In the genomic region with DNA sequence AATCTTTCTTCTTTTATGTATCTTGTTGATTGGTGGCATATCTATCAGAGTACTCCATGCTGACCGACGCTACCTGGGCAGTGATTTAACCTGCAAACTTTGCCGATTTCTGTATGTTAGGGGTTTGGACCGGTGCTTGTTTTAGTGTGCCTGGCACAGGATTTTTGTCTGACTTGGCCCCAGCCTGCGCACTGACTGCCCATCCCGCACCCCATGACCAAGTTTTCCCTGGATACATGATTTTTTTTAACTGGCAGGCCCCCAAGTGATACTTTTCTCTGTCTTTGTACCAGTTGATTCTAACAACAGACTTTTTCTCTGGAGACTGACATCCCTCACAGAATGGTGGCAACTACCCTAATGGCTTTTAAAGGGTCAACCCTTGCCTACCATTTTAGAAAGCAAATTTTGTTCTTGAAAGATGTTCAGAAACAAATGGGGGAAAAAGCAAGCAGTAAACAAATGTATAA, we compare ENCODE assay signal across 9 cellular contexts.
DNase-seq lines count a peak whose midpoint lies in the region; ATAC-seq and TF ChIP-seq lines count a peak whose summit lies in the region.
"Had no signal": no experiment of that assay in that cellular context is flagged by ENCODE, and none has a peak within 500 bp of the region (broad histone marks: within the 10 kb centered on the region; RNA-seq: fewer than 3 reads in every experiment).

No MANE protein-coding gene starts in this region.

- intact Hi-C loops in heart left ventricle (cut with DNase I), result no loop called here
- intact Hi-C loops in lower lobe of right lung (cut with DNase I), result no loop called here
- intact Hi-C loops in thyroid gland (cut with DNase I), result no loop called here

- DNase-seq in heart left ventricle (no peak), right atrium auricular region (ENCODE audit: low spot score) (no peak), lower lobe of right lung (no peak), upper lobe of left lung (no peak), GM10266 (ENCODE audit: extremely low spot score) (no peak), germinal center (ENCODE audit: low spot score) (no peak), thyroid gland (no peak)
- DNase-seq in activated naive CD8-positive, alpha-beta T cell treated with anti-CD3 and anti-CD28 coated beads for 36 hours, result no peak

- TF ChIP-seq CTCF in heart left ventricle (IDR thresholded peaks at IDR 0.05), result no peak
- no peak for TF ChIP-seq CTCF in right atrium auricular region (IDR thresholded peaks at IDR 0.05)
- no peak for TF ChIP-seq CTCF in lower lobe of right lung (IDR thresholded peaks at IDR 0.05)
- TF ChIP-seq CTCF in upper lobe of left lung (IDR thresholded peaks at IDR 0.05), result no peak
- TF ChIP-seq CTCF in GM10266 (IDR thresholded peaks at IDR 0.05; ENCODE audit: control insufficient read depth, insufficient read depth, low read depth, missing control alignments), result no peak
- no peak for TF ChIP-seq CTCF in thyroid gland (IDR thresholded peaks at IDR 0.05)

- H3K27me3 ChIP-seq in heart left ventricle, result no peaks in the 10 kb centered on the region
- no peaks in the 10 kb centered on the region for H3K27me3 ChIP-seq in right atrium auricular region
- no peaks in the 10 kb centered on the region for H3K27me3 ChIP-seq in lower lobe of right lung (ENCODE audit: low read depth)
- no peaks in the 10 kb centered on the region for H3K27me3 ChIP-seq in upper lobe of left lung
- H3K27me3 ChIP-seq in thyroid gland, result no peaks in the 10 kb centered on the region

- no peaks in the 10 kb centered on the region for H3K27me3 Mint-ChIP-seq in activated naive CD8-positive, alpha-beta T cell treated with anti-CD3 and anti-CD28 coated beads for 36 hours
- H3K27me3 Mint-ChIP-seq: dendritic cell treated with granulocyte-macrophage colony-stimulating factor and Interleukin-4, amounts not matched to agents 40 ng/mL and 50 ng/mL, for 4 days had no signal

- WGBS in heart left ventricle, 4 donors, result 82 to 87% (median 84%) methylated on average over 6 of the region's 6 CpGs
- WGBS in upper lobe of left lung, 2 donors, result 86 to 88% methylated on average over 6 of the region's 6 CpGs
- 78 to 92% methylated on average over 6 of the region's 6 CpGs for WGBS in thyroid gland, 2 donors

- no peaks in the 10 kb centered on the region for H3K9me3 ChIP-seq in heart left ventricle
- no peaks in the 10 kb centered on the region for H3K9me3 ChIP-seq in right atrium auricular region
- no peaks in the 10 kb centered on the region for H3K9me3 ChIP-seq in lower lobe of right lung
- H3K9me3 ChIP-seq in upper lobe of left lung, result no peaks in the 10 kb centered on the region
- H3K9me3 ChIP-seq in thyroid gland, result no peaks in the 10 kb centered on the region

- H3K27ac ChIP-seq in heart left ventricle (peak overlapping the region in 4 of 12 donors; percentile 16 to 80 (median 26)), right atrium auricular region (no peak overlapping the region), lower lobe of right lung (peak overlapping the region; percentile 65), upper lobe of left lung (peak overlapping the region; percentile 44 to 76 (median 56)), thyroid gland (peak overlapping the region in 1 of 3 donors; percentile 33)

- TF ChIP-seq POLR2A in heart left ventricle (IDR thresholded peaks at IDR 0.05), result no peak
- TF ChIP-seq POLR2A in upper lobe of left lung (IDR thresholded peaks at IDR 0.05), result no peak
- TF ChIP-seq POLR2A in thyroid gland (IDR thresholded peaks at IDR 0.05), result no peak

- H3K4me1 ChIP-seq in heart left ventricle (peaks cover 0 to 15% (median 2%) of the 10 kb centered on the region in 12 donors), right atrium auricular region (peaks cover 0 to 16% of the 10 kb centered on the region in 2 donors), lower lobe of right lung (peaks cover 18% of the 10 kb centered on the region), upper lobe of left lung (peaks cover 5 to 16% (median 13%) of the 10 kb centered on the region in 4 donors), thyroid gland (peaks cover 0 to 8% of the 10 kb centered on the region in 2 donors)

- H3K36me3 ChIP-seq in heart left ventricle (no peaks in the 10 kb centered on the region), right atrium auricular region (no peaks in the 10 kb centered on the region), lower lobe of right lung (no peaks in the 10 kb centered on the region), upper lobe of left lung (no peaks in the 10 kb centered on the region), thyroid gland (no peaks in the 10 kb centered on the region)

- H3K4me3 ChIP-seq in heart left ventricle (peak overlapping the region in 7 of 12 donors; percentile 8 to 43 (median 16)), right atrium auricular region (peak overlapping the region in 1 of 2 donors; percentile 27), lower lobe of right lung (peak overlapping the region; percentile 22), upper lobe of left lung (peak overlapping the region in 1 of 4 donors; percentile 31), thyroid gland (replicated peaks in 1 of 3) (no peak overlapping the region)

- H3K4me3 Mint-ChIP-seq in activated naive CD8-positive, alpha-beta T cell treated with anti-CD3 and anti-CD28 coated beads for 36 hours, result peak overlapping the region; percentile 67
- H3K4me3 Mint-ChIP-seq: dendritic cell treated with granulocyte-macrophage colony-stimulating factor and Interleukin-4, amounts not matched to agents 40 ng/mL and 50 ng/mL, for 4 days had no signal

- ATAC-seq in heart left ventricle (no peak), lower lobe of right lung (no peak), upper lobe of left lung (ENCODE audit: low FRiP score in 2 of 2) (no peak)

- no peak for TF ChIP-seq EP300 in upper lobe of left lung (IDR thresholded peaks at IDR 0.05)

- peaks cover 21% of the 10 kb centered on the region for H3K4me1 Mint-ChIP-seq in activated naive CD8-positive, alpha-beta T cell treated with anti-CD3 and anti-CD28 coated beads for 36 hours

- H3K36me3 Mint-ChIP-seq in activated naive CD8-positive, alpha-beta T cell treated with anti-CD3 and anti-CD28 coated beads for 36 hours, result no peaks in the 10 kb centered on the region

- H3K27ac Mint-ChIP-seq in activated naive CD8-positive, alpha-beta T cell treated with anti-CD3 and anti-CD28 coated beads for 36 hours, result no peak overlapping the region
- H3K27ac Mint-ChIP-seq: dendritic cell treated with granulocyte-macrophage colony-stimulating factor and Interleukin-4, amounts not matched to agents 40 ng/mL and 50 ng/mL, for 4 days had no signal

- peaks cover 1% of the 10 kb centered on the region for H3K9me3 Mint-ChIP-seq in activated naive CD8-positive, alpha-beta T cell treated with anti-CD3 and anti-CD28 coated beads for 36 hours
- H3K9me3 Mint-ChIP-seq: dendritic cell treated with granulocyte-macrophage colony-stimulating factor and Interleukin-4, amounts not matched to agents 40 ng/mL and 50 ng/mL, for 4 days had no signal

Comparison
In these comparisons a context has a peak if more than half of its experiments do, and no peak if none do; other contexts are left out.
1. H3K27ac ChIP-seq: peak in lower lobe of right lung (single experiment) and upper lobe of left lung (4 of 4); none in right atrium auricular region (0 of 2).
2. H3K4me3 ChIP-seq: peak in heart left ventricle (7 of 12) and lower lobe of right lung (single experiment); none in thyroid gland (0 of 3).